Comparison of ENCODE assay signal across 8 cellular contexts in genomic region chrX:74422576-74423288, GRCh38. TPM values are rescaled to one million over a fixed set of nuclear protein-coding genes. Genes with fewer than 3 reads are reported as not detected.
DNase-seq lines count a peak whose midpoint lies in the region; ATAC-seq and TF ChIP-seq lines count a peak whose summit lies in the region.

No MANE protein-coding gene starts in this region.

- peak; percentile 4 for DNase-seq in activated gamma-delta T cell (lab: John Stamatoyannopoulos, UW)
- DNase-seq in activated gamma-delta T cell treated with Interleukin-2 at 50 U/mL for 16 hours, result no peak
- DNase-seq in activated B cell treated with CpG ODN at 0.5 μM for 24 hours, result no peak
- DNase-seq in fibroblast of the conjunctiva (ENCODE audit: low read depth), result peak; percentile 28
- DNase-seq in naive B cell, result no peak
- peak; percentile 50 for DNase-seq in ureter (ENCODE audit: low spot score)
- DNase-seq in NCI-H748 (lab: John Stamatoyannopoulos, UW; ENCODE audit: unreplicated experiment), result no peak

- H3K4me3 Mint-ChIP-seq in activated B cell treated with CpG ODN at 0.5 μM for 24 hours (peak overlapping the region; percentile 75), naive B cell (peak overlapping the region; percentile 75 to 91 (median 85))

- ATAC-seq in activated B cell treated with CpG ODN at 0.5 μM for 24 hours (ENCODE audit: low read depth), result peak; percentile 23
- peak; percentile 21 to 27 for ATAC-seq in naive B cell (ENCODE audit: low read depth in 2 of 2)
- ATAC-seq in HG02970 (IDR thresholded peaks at IDR 0.05; ENCODE audit: low FRiP score, unreplicated experiment), result no peak

- intact Hi-C loops in activated B cell treated with CpG ODN at 0.5 μM for 24 hours (cut with micrococcal nuclease), result loop anchor here (5.0 kb wide), 2 partner anchors 115 to 190 kb away; partner anchors contain the start of gene RLIM

- no peaks in the 10 kb centered on the region for H3K9me3 Mint-ChIP-seq in activated B cell treated with CpG ODN at 0.5 μM for 24 hours
- peaks cover 0 to 6% (median 0%) of the 10 kb centered on the region in 7 donors for H3K9me3 Mint-ChIP-seq in naive B cell

- H3K36me3 Mint-ChIP-seq in activated B cell treated with CpG ODN at 0.5 μM for 24 hours (ENCODE audit: low read depth) (no peaks in the 10 kb centered on the region), naive B cell (peaks cover 0 to 7% of the 10 kb centered on the region in 2 donors)

- TF ChIP-seq CTCF in activated B cell treated with CpG ODN at 0.5 μM for 24 hours (IDR thresholded peaks at IDR 0.05), result no peak

- POLR2A ChIA-PET in activated B cell treated with CpG ODN at 0.5 μM for 24 hours (lab: Charles Lee), result no interaction called here

- no peak overlapping the region for H3K27ac Mint-ChIP-seq in activated B cell treated with CpG ODN at 0.5 μM for 24 hours
- H3K27ac Mint-ChIP-seq in naive B cell, result peak overlapping the region in 1 of 6 donors; percentile 74

- peaks cover 15% of the 10 kb centered on the region for H3K27me3 Mint-ChIP-seq in activated B cell treated with CpG ODN at 0.5 μM for 24 hours
- H3K27me3 Mint-ChIP-seq in naive B cell, result peaks cover 14 to 39% (median 27%) of the 10 kb centered on the region in 3 donors

- CTCF ChIA-PET in activated B cell treated with CpG ODN at 0.5 μM for 24 hours (lab: Charles Lee), result no interaction called here

- H3K4me1 Mint-ChIP-seq in activated B cell treated with CpG ODN at 0.5 μM for 24 hours, result peaks cover 15% of the 10 kb centered on the region
- peaks cover 13 to 19% (median 16%) of the 10 kb centered on the region in 3 donors for H3K4me1 Mint-ChIP-seq in naive B cell

RNA-seq across cellular contexts. Expression of gene SLC16A2, which starts 1.4 kb away (rescaled TPM):
- total RNA-seq in activated B cell treated with CpG ODN at 0.5 μM for 24 hours (not detected in 2 replicates), ureter (6.8 TPM)
- polyA plus RNA-seq in naive B cell (ENCODE audit: low read depth in 6 of 6), result under 1 TPM in 1 of 6 donors, not detected in 5; 0.15 TPM

Comparison
In these comparisons a context has a peak if more than half of its experiments do, and no peak if none do; other contexts are left out.
1. DNase-seq: peak in activated gamma-delta T cell (single experiment), fibroblast of the conjunctiva (single experiment) and ureter (single experiment); none in activated gamma-delta T cell treated with Interleukin-2 at 50 U/mL for 16 hours (single experiment), activated B cell treated with CpG ODN at 0.5 μM for 24 hours (single experiment), naive B cell (single experiment) and NCI-H748 (single experiment).